21 cellular contexts compared by ENCODE assay signal in the genomic region with DNA sequence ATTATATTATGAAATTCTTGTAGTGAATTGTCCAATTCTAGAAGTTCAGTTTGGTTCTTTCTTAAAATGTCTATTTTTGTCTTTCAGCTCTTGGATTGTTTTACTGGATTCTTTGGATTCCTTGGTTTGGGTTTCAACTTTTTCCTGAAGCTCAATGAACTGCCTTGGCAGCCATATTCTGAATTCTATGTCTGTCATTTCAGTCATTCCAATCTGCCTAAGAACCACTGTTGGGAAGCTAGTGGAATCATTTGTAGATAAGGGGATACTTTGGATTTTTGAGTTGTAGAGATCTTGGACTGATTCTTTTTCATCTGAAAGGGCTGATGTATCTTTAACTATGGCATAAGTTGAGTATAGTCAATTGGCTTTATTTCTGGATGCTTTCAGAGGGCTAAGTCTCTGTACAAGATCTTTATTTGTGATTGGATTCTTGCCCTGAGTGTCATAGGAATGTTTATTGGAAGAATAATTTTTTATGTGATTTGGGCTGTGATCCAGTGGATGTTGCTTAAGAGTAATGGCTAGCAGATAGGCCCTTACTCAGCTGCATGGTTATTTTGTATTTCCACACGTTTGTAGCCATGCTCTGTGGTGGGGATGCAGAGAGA. TPM values are rescaled to one million over a fixed set of nuclear protein-coding genes. Genes with fewer than 3 reads are reported as not detected.
A peak's percentile ranks its signal among the peaks of the same experiment; 100 is the strongest.
DNase-seq lines count a peak whose midpoint lies in the region; ATAC-seq and TF ChIP-seq lines count a peak whose summit lies in the region.
"Had no signal": no experiment of that assay in that cellular context is flagged by ENCODE, and none has a peak within 500 bp of the region (broad histone marks: within the 10 kb centered on the region; RNA-seq: fewer than 3 reads in every experiment).

No MANE protein-coding gene starts in this region.

- no peaks in the 10 kb centered on the region for H4K20me1 ChIP-seq in osteoblast (ENCODE audit: insufficient read depth, low read length)

- H2AFZ ChIP-seq in osteoblast (ENCODE audit: low read length) (no peak overlapping the region), neuronal stem cell (ENCODE audit: low read length) (no peak overlapping the region)

- H3K18ac ChIP-seq in neuronal stem cell (ENCODE audit: low read length): no peak overlapping the region

- peaks cover 30% of the 10 kb centered on the region for H3K36me3 Mint-ChIP-seq in HFFc6 (ENCODE audit: low read depth)
- H3K36me3 Mint-ChIP-seq in natural killer cell treated with Interleukin-12 subunit alpha and Interleukin-12 subunit beta and Interleukin-15 and Interleukin-18, amount 100 ng/mL, for 72 hours: peaks cover 28% of the 10 kb centered on the region

- H2BK120ac ChIP-seq in neuronal stem cell (ENCODE audit: low read depth, low read length): no peak overlapping the region

- H3K9me3 ChIP-seq in osteoblast (ENCODE audit: low read depth, low read length) (no peaks in the 10 kb centered on the region), neuronal stem cell (replicated peaks in 1 of 2; ENCODE audit: control insufficient read depth in 2 of 2, insufficient read depth in 1 of 2, low read depth in 1 of 2, low read length in 2 of 2) (no peaks in the 10 kb centered on the region)

- H3K14ac ChIP-seq in neuronal stem cell (ENCODE audit: low read length): no peak overlapping the region

- no peak overlapping the region for H3K23ac ChIP-seq in neuronal stem cell (ENCODE audit: low read depth, low read length, poor library complexity)

- TF ChIP-seq CTCF in HFFc6 (IDR thresholded peaks at IDR 0.05) (no peak), osteoblast (IDR thresholded peaks at IDR 0.05; ENCODE audit: extremely low read depth, low read depth, low read length) (no peak)

- H3K79me1 ChIP-seq in neuronal stem cell (ENCODE audit: low read depth, low read length): no peaks in the 10 kb centered on the region

- no peak overlapping the region for H2BK15ac ChIP-seq in neuronal stem cell (ENCODE audit: low read length)

- no peak overlapping the region for H2BK12ac ChIP-seq in neuronal stem cell (ENCODE audit: low read length)

- peaks cover 30% of the 10 kb centered on the region for H3K4me1 ChIP-seq in osteoblast (ENCODE audit: insufficient read depth, low read length)
- peaks cover 0 to 2% of the 10 kb centered on the region in 2 donors for H3K4me1 ChIP-seq in neuronal stem cell (ENCODE audit: control insufficient read depth in 2 of 2, insufficient read depth in 1 of 2, low read depth in 1 of 2, low read length in 2 of 2)
- H3K4me1 ChIP-seq: lower lobe of right lung had no signal

- H3K27me3 Mint-ChIP-seq in HFFc6 (ENCODE audit: insufficient read depth): no peaks in the 10 kb centered on the region
- H3K27me3 Mint-ChIP-seq in natural killer cell treated with Interleukin-12 subunit alpha and Interleukin-12 subunit beta and Interleukin-15 and Interleukin-18, amount 100 ng/mL, for 72 hours: peaks cover 5 to 23% of the 10 kb centered on the region in 2 donors

- ATAC-seq in GM19324 (IDR thresholded peaks at IDR 0.05; ENCODE audit: low FRiP score, unreplicated experiment) (no peak), GM21367 (IDR thresholded peaks at IDR 0.05; ENCODE audit: unreplicated experiment) (no peak)
- no peak for ATAC-seq in natural killer cell treated with Interleukin-12 subunit alpha and Interleukin-12 subunit beta and Interleukin-15 and Interleukin-18, amount 100 ng/mL, for 72 hours
- ATAC-seq: activated naive CD4-positive, alpha-beta T cell treated with anti-CD3 and anti-CD28 coated beads, Interleukin-2, amount 50 U/mL, for 72 hours; effector memory CD8-positive, alpha-beta T cell; naive thymus-derived CD4-positive, alpha-beta T cell had no signal

- H3K9ac ChIP-seq in neuronal stem cell (ENCODE audit: low read depth, low read length, poor library complexity): no peak overlapping the region

- H3K27ac ChIP-seq in osteoblast (ENCODE audit: low read depth, low read length): peak overlapping the region; percentile 57
- no peak overlapping the region for H3K27ac ChIP-seq in neuronal stem cell (replicated peaks; ENCODE audit: low read length)
- H3K27ac ChIP-seq: lower lobe of right lung had no signal

- peak overlapping the region; percentile 83 for H3K27ac Mint-ChIP-seq in HFFc6
- no peak overlapping the region for H3K27ac Mint-ChIP-seq in natural killer cell treated with Interleukin-12 subunit alpha and Interleukin-12 subunit beta and Interleukin-15 and Interleukin-18, amount 100 ng/mL, for 72 hours
- H3K27ac Mint-ChIP-seq: activated naive CD4-positive, alpha-beta T cell treated with anti-CD3 and anti-CD28 coated beads, Interleukin-2, amount 50 U/mL, for 72 hours; activated T-cell treated with anti-CD3 and anti-CD28 coated beads, Interleukin-2, amount 50 U/mL, for 24 hours; effector memory CD8-positive, alpha-beta T cell; naive thymus-derived CD4-positive, alpha-beta T cell had no signal

- no CpG with 5 or more reads among the region's 1 CpG for WGBS in neuronal stem cell (ENCODE audit: extremely low coverage in 2 of 2, insufficient read length in 2 of 2, insufficient replicate concordance in 1 of 2), 2 donors

- H3K4me3 ChIP-seq in osteoblast (ENCODE audit: insufficient read depth, low read length): no peak overlapping the region
- no peak overlapping the region for H3K4me3 ChIP-seq in neuronal stem cell (ENCODE audit: low read length in 2 of 2)
- H3K4me3 ChIP-seq: lower lobe of right lung had no signal

- H4K91ac ChIP-seq in neuronal stem cell (ENCODE audit: low read depth, low read length, poor library complexity): no peak overlapping the region

- no peaks in the 10 kb centered on the region for H3K27me3 ChIP-seq in osteoblast (ENCODE audit: insufficient read depth, low read length)
- no peaks in the 10 kb centered on the region for H3K27me3 ChIP-seq in neuronal stem cell (ENCODE audit: control insufficient read depth in 3 of 3, insufficient read depth in 3 of 3, low read depth in 1 of 3, low read length in 3 of 3)

- no peak overlapping the region for H4K8ac ChIP-seq in neuronal stem cell (ENCODE audit: low read depth, low read length)

- H3K4me2 ChIP-seq in osteoblast (ENCODE audit: insufficient read depth, low read length): peak overlapping the region; percentile 17
- H3K4me2 ChIP-seq in neuronal stem cell (ENCODE audit: insufficient read depth, low read length, poor library complexity, severe bottlenecking): no peak overlapping the region

- peak overlapping the region; percentile 30 for H3K4me3 Mint-ChIP-seq in HFFc6
- H3K4me3 Mint-ChIP-seq in natural killer cell treated with Interleukin-12 subunit alpha and Interleukin-12 subunit beta and Interleukin-15 and Interleukin-18, amount 100 ng/mL, for 72 hours: no peak overlapping the region
- H3K4me3 Mint-ChIP-seq: activated T-cell treated with anti-CD3 and anti-CD28 coated beads, Interleukin-2, amount 50 U/mL, for 24 hours; effector memory CD8-positive, alpha-beta T cell; naive thymus-derived CD4-positive, alpha-beta T cell had no signal

- H3K36me3 ChIP-seq in osteoblast (ENCODE audit: insufficient read depth, low read length) (no peaks in the 10 kb centered on the region), neuronal stem cell (replicated peaks in 1 of 2; ENCODE audit: control insufficient read depth in 2 of 2, insufficient read depth in 2 of 2, low read length in 2 of 2) (no peaks in the 10 kb centered on the region)
- H3K36me3 ChIP-seq: lower lobe of right lung had no signal

- no peaks in the 10 kb centered on the region for H3K79me2 ChIP-seq in osteoblast (ENCODE audit: insufficient read depth, low read length)

- H2AK5ac ChIP-seq in neuronal stem cell (ENCODE audit: low read depth, low read length): no peak overlapping the region

- peaks cover 23% of the 10 kb centered on the region for H3K9me3 Mint-ChIP-seq in HFFc6
- H3K9me3 Mint-ChIP-seq in natural killer cell treated with Interleukin-12 subunit alpha and Interleukin-12 subunit beta and Interleukin-15 and Interleukin-18, amount 100 ng/mL, for 72 hours: peaks cover 7% of the 10 kb centered on the region

- H3K4ac ChIP-seq in neuronal stem cell (ENCODE audit: low read length): no peak overlapping the region

- peaks cover 66% of the 10 kb centered on the region for H3K4me1 Mint-ChIP-seq in HFFc6 (ENCODE audit: low read depth)
- H3K4me1 Mint-ChIP-seq in natural killer cell treated with Interleukin-12 subunit alpha and Interleukin-12 subunit beta and Interleukin-15 and Interleukin-18, amount 100 ng/mL, for 72 hours (ENCODE audit: low read depth in 2 of 2): peaks cover 4 to 10% of the 10 kb centered on the region in 2 donors
- H3K4me1 Mint-ChIP-seq: naive thymus-derived CD4-positive, alpha-beta T cell had no signal

- DNase-seq in AG08396 (ENCODE audit: low spot score): peak; percentile 29
- DNase-seq in HFFc6: peak; percentile 86
- DNase-seq in dedifferentiated amniotic fluid mesenchymal stem cell (ENCODE audit: extremely low spot score): peak; percentile 80
- peak; percentile 63 for DNase-seq in osteoblast (ENCODE audit: insufficient read length, low spot score, missing footprints)
- DNase-seq in natural killer cell treated with Interleukin-12 subunit alpha and Interleukin-12 subunit beta and Interleukin-15 and Interleukin-18, amount 100 ng/mL, for 72 hours (ENCODE audit: low spot score): no peak
- DNase-seq in neuronal stem cell (ENCODE audit: low spot score): no peak
- DNase-seq: activated CD4-positive, alpha-beta T cell treated with anti-CD3 and anti-CD28 coated beads, Interleukin-2, amount 50 U/mL, for 1 hour; activated T-cell treated with anti-CD3 and anti-CD28 coated beads, Interleukin-2, amount 50 U/mL, for 24 hours; AML-193; Calu3; effector memory CD8-positive, alpha-beta T cell; lower lobe of right lung; MV-4-11; naive thymus-derived CD4-positive, alpha-beta T cell; NCI-H2029; NCI-H524 treated with DMSO at 0.1 percent for 48 hours had no signal

- no peak overlapping the region for H2BK5ac ChIP-seq in neuronal stem cell (ENCODE audit: low read length)

RNA-seq across cellular contexts. Expression of gene SERPINB7, which starts 42.3 kb away (rescaled TPM):
- 100 to 1,000 TPM; 149 to 397 (median 200) TPM for total RNA-seq in HFFc6 (2021; fragmentation: NEBNext Ultra II Directional; extraction: Animal tissue kit (Norgen Biotek cat#: 25700))
- 0.36 and 0.88 TPM in 2 replicates for total RNA-seq in osteoblast
- not detected for total RNA-seq in natural killer cell treated with Interleukin-12 subunit alpha and Interleukin-12 subunit beta and Interleukin-15 and Interleukin-18, amount 100 ng/mL, for 72 hours
- polyA plus RNA-seq in neuronal stem cell (2013, experiment 1 of 2): not detected
- 0.08 TPM for polyA plus RNA-seq in neuronal stem cell (2013, experiment 2 of 2)
- total RNA-seq: activated naive CD4-positive, alpha-beta T cell treated with anti-CD3 and anti-CD28 coated beads, Interleukin-2, amount 50 U/mL, for 72 hours; frontal cortex; lower lobe of right lung; naive thymus-derived CD4-positive, alpha-beta T cell; pulmonary artery endothelial cell had no signal
- polyA plus RNA-seq: naive thymus-derived CD4-positive, alpha-beta T cell had no signal

Comparison
In these comparisons a context has a peak if more than half of its experiments do, and no peak if none do; other contexts are left out.
1. DNase-seq: peak in AG08396 (single experiment), HFFc6 (single experiment), dedifferentiated amniotic fluid mesenchymal stem cell (single experiment) and osteoblast (single experiment); none in natural killer cell treated with Interleukin-12 subunit alpha and Interleukin-12 subunit beta and Interleukin-15 and Interleukin-18, amount 100 ng/mL, for 72 hours (single experiment) and neuronal stem cell (single experiment).
2. RNA of gene SERPINB7, which starts 42.3 kb away (total RNA-seq): 149 to 397 TPM in HFFc6; 0.36 to 0.88 TPM in osteoblast and not detected in natural killer cell treated with Interleukin-12 subunit alpha and Interleukin-12 subunit beta and Interleukin-15 and Interleukin-18, amount 100 ng/mL, for 72 hours; every median in the first group is over 10 times any median in the second.